In the genomic region with DNA sequence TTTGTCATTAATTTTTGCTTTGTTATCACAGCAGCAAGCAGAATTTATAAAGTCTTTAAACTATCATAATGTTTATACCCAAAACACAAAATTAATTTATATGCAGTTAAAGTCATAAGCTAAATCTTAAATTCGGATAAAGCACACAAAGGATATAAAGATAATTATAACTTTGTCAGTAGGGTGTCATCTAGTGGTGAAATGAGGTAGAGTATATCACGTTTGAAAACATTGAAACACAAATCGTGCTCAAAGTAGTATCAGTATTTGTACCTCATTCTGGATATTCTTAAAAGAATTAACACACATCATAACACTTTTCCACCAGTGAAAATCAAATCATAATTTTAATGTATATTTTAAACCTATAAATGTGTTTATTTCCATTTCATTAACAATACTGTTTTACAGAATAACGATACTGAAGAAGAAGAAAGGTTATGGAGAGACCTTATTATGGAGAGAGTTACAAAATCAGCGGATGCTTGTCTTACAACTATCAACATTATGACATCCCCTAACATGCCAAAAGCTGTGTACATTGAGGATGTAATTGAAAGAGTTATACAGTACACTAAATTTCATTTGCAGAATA, we compare ENCODE assay signal across 10 cellular contexts.
DNase-seq lines count a peak whose midpoint lies in the region; ATAC-seq and TF ChIP-seq lines count a peak whose summit lies in the region.
"Had no signal": no experiment of that assay in that cellular context is flagged by ENCODE, and none has a peak within 500 bp of the region (broad histone marks: within the 10 kb centered on the region; RNA-seq: fewer than 3 reads in every experiment).

No MANE protein-coding gene starts in this region.

- H3K36me3 ChIP-seq in gastroesophageal sphincter (peaks cover 7 to 96% of the 10 kb centered on the region in 2 donors), tibial artery (peaks cover 56 to 72% (median 59%) of the 10 kb centered on the region in 3 donors)

- H3K4me3 Mint-ChIP-seq in T-cell: no peak overlapping the region
- H3K4me3 Mint-ChIP-seq: naive B cell had no signal

- H3K4me1 ChIP-seq in gastroesophageal sphincter (no peaks in the 10 kb centered on the region), tibial artery (no peaks in the 10 kb centered on the region)
- H3K4me1 ChIP-seq: SJCRH30 had no signal

- no peaks in the 10 kb centered on the region for H3K27me3 ChIP-seq in gastroesophageal sphincter
- H3K27me3 ChIP-seq in tibial artery: no peaks in the 10 kb centered on the region
- H3K27me3 ChIP-seq: SJCRH30 had no signal

- CTCF ChIA-PET in T-cell (lab: Charles Lee): interaction anchor here (1.0 to 2.0 kb wide), 4 partner anchors 16 to 276 kb away, joined by 4 to 14 read pairs (median 8); no protein-coding TSS in a partner anchor

- no peaks in the 10 kb centered on the region for H3K9me3 ChIP-seq in gastroesophageal sphincter
- no peaks in the 10 kb centered on the region for H3K9me3 ChIP-seq in tibial artery
- H3K9me3 ChIP-seq: SJCRH30 had no signal

- H3K9me3 Mint-ChIP-seq in T-cell: no peaks in the 10 kb centered on the region
- H3K9me3 Mint-ChIP-seq: naive B cell had no signal

- DNase-seq in DMS114 treated with DMSO at 0.1 percent for 48 hours (lab: John Stamatoyannopoulos, UW; ENCODE audit: unreplicated experiment) (peak; percentile 46), HFF-Myc (ENCODE audit: extremely low read depth, low read depth) (no peak), SKM-1 (lab: John Stamatoyannopoulos, UW; ENCODE audit: unreplicated experiment) (peak; percentile 4), tibial artery (no peak), T-cell (no peak)
- no peak for DNase-seq in activated CD4-positive, alpha-beta T cell treated with anti-CD3 and anti-CD28 coated beads for 48 hours
- DNase-seq: naive B cell had no signal

- no peaks in the 10 kb centered on the region for H3K27me3 Mint-ChIP-seq in T-cell
- H3K27me3 Mint-ChIP-seq: naive B cell had no signal

- no peak overlapping the region for H3K27ac Mint-ChIP-seq in T-cell
- H3K27ac Mint-ChIP-seq: naive B cell had no signal

- 38 to 41% methylated on average over 5 of the region's 5 CpGs for WGBS in gastroesophageal sphincter (ENCODE audit: low coverage in 1 of 2), 2 donors

- H3K27ac ChIP-seq in gastroesophageal sphincter (no peak overlapping the region), tibial artery (no peak overlapping the region)
- H3K27ac ChIP-seq: SJCRH30 had no signal

- H3K4me3 ChIP-seq in HFF-Myc (replicated peaks; ENCODE audit: low read depth, low read length): no peak overlapping the region
- H3K4me3 ChIP-seq in gastroesophageal sphincter: no peak overlapping the region
- H3K4me3 ChIP-seq in tibial artery: no peak overlapping the region
- H3K4me3 ChIP-seq: SJCRH30 had no signal

- H3K4me1 Mint-ChIP-seq in T-cell: no peaks in the 10 kb centered on the region
- H3K4me1 Mint-ChIP-seq: naive B cell had no signal

- no peak for TF ChIP-seq POLR2A in gastroesophageal sphincter (IDR thresholded peaks at IDR 0.05)

- peaks cover 24% of the 10 kb centered on the region for H3K36me3 Mint-ChIP-seq in T-cell

- intact Hi-C loops in tibial artery (cut with DNase I; ENCODE audit: low total_unique reads): no loop called here

- TF ChIP-seq CTCF in HFF-Myc (IDR thresholded peaks at IDR 0.05; ENCODE audit: low read depth, low read length, missing control alignments) (peak; percentile 23), gastroesophageal sphincter (IDR thresholded peaks at IDR 0.05) (peak; percentile 39 to 61 (median 56)), tibial artery (IDR thresholded peaks at IDR 0.05) (peak; percentile 53 to 59)

- ATAC-seq in gastroesophageal sphincter (no peak), HG03175 (IDR thresholded peaks at IDR 0.05; ENCODE audit: unreplicated experiment) (no peak), T-cell (replicated peaks in 1 of 4) (no peak)

- POLR2A ChIA-PET in T-cell (lab: Charles Lee): no interaction called here

- no peak for TF ChIP-seq EP300 in gastroesophageal sphincter (IDR thresholded peaks at IDR 0.05)

Comparison
In these comparisons a context has a peak if more than half of its experiments do, and no peak if none do; other contexts are left out.
1. DNase-seq: peak in DMS114 treated with DMSO at 0.1 percent for 48 hours (single experiment) and SKM-1 (single experiment); none in HFF-Myc (single experiment), tibial artery (0 of 2), T-cell (0 of 34) and activated CD4-positive, alpha-beta T cell treated with anti-CD3 and anti-CD28 coated beads for 48 hours (single experiment).
2. Peak in every context shown above with its lines, with median percentiles within 50 percentile points of each other: CTCF ChIP-seq.